8 cellular contexts compared by ENCODE assay signal in genomic region chr16:24538756-24539294, GRCh38. TPM values are rescaled to one million over a fixed set of nuclear protein-coding genes. Genes with fewer than 3 reads are reported as not detected.
A peak's percentile ranks its signal among the peaks of the same experiment; 100 is the strongest.
DNase-seq lines count a peak whose midpoint lies in the region; ATAC-seq and TF ChIP-seq lines count a peak whose summit lies in the region.

No MANE protein-coding gene starts in this region.

- peaks cover 11% of the 10 kb centered on the region for H3K36me3 Mint-ChIP-seq in CD4-positive, CD25-positive, alpha-beta regulatory T cell

- H3K9me3 Mint-ChIP-seq in CD4-positive, CD25-positive, alpha-beta regulatory T cell: peaks cover 0 to 2% (median 0%) of the 10 kb centered on the region in 7 donors

- intact Hi-C loops in body of pancreas (cut with DNase I): no loop called here
- intact Hi-C loops in left colon (cut with DNase I, micrococcal nuclease): no loop called here

- H3K4me3 ChIP-seq in CD4-positive, CD25-positive, alpha-beta regulatory T cell (ENCODE audit: low read depth, low read length): peak overlapping the region; percentile 82
- H3K4me3 ChIP-seq in body of pancreas: peak overlapping the region; percentile 12 to 17

- DNase-seq in CD4-positive, CD25-positive, alpha-beta regulatory T cell: no peak
- DNase-seq in NCI-H2196 treated with DMSO at 0.1 percent for 48 hours (lab: John Stamatoyannopoulos, UW; ENCODE audit: unreplicated experiment) (peak; percentile 90), body of pancreas (peak in 3 of 4 donors; percentile 70 to 81 (median 75)), left colon (no peak), GM19240 (ENCODE audit: insufficient read length, low spot score) (no peak)

- ATAC-seq in CD4-positive, CD25-positive, alpha-beta regulatory T cell (ENCODE audit: low read depth in 2 of 2): no peak
- ATAC-seq in GM21786 (IDR thresholded peaks at IDR 0.05; ENCODE audit: unreplicated experiment) (peak; percentile 35), body of pancreas (peak; percentile 64), left colon (peak; percentile 64), GM21528 (IDR thresholded peaks at IDR 0.05; ENCODE audit: low FRiP score, unreplicated experiment) (no peak)

- TF ChIP-seq POLR2A in body of pancreas (IDR thresholded peaks at IDR 0.05): no peak

- peak in 2 of 7 experiments; percentile 17 to 30 for TF ChIP-seq CTCF in body of pancreas (IDR thresholded peaks at IDR 0.05)

- H3K4me3 Mint-ChIP-seq in CD4-positive, CD25-positive, alpha-beta regulatory T cell: peak overlapping the region; percentile 91 to 100 (median 98)

- peaks cover 12% of the 10 kb centered on the region for H3K27me3 Mint-ChIP-seq in CD4-positive, CD25-positive, alpha-beta regulatory T cell

- H3K27me3 ChIP-seq in CD4-positive, CD25-positive, alpha-beta regulatory T cell (ENCODE audit: control insufficient read depth, insufficient read depth, low read length): no peaks in the 10 kb centered on the region
- H3K27me3 ChIP-seq in body of pancreas: no peaks in the 10 kb centered on the region

- peaks cover 28% of the 10 kb centered on the region for H3K4me1 ChIP-seq in CD4-positive, CD25-positive, alpha-beta regulatory T cell (ENCODE audit: control insufficient read depth, insufficient read depth, low read length, poor library complexity, severe bottlenecking)
- H3K4me1 ChIP-seq in body of pancreas: peaks cover 30% of the 10 kb centered on the region

- H3K27ac Mint-ChIP-seq in CD4-positive, CD25-positive, alpha-beta regulatory T cell: peak overlapping the region; percentile 98 to 100 (median 100)

- H3K4me1 Mint-ChIP-seq in CD4-positive, CD25-positive, alpha-beta regulatory T cell: peaks cover 16 to 38% (median 26%) of the 10 kb centered on the region in 4 donors

- no peaks in the 10 kb centered on the region for H3K36me3 ChIP-seq in CD4-positive, CD25-positive, alpha-beta regulatory T cell (ENCODE audit: control insufficient read depth, insufficient read depth, low read length)
- H3K36me3 ChIP-seq in body of pancreas (replicated peaks in 1 of 2; ENCODE audit: insufficient read depth in 1 of 2, low read depth in 2 of 2): no peaks in the 10 kb centered on the region

- 12% methylated on average over 11 of the region's 11 CpGs for WGBS in body of pancreas, 2 donors

- H3K9me3 ChIP-seq in CD4-positive, CD25-positive, alpha-beta regulatory T cell (ENCODE audit: control insufficient read depth in 2 of 2, low read length in 2 of 2): no peaks in the 10 kb centered on the region
- H3K9me3 ChIP-seq in body of pancreas: no peaks in the 10 kb centered on the region

- peak overlapping the region; percentile 98 for H3K27ac ChIP-seq in CD4-positive, CD25-positive, alpha-beta regulatory T cell (ENCODE audit: insufficient read depth, low read length, poor library complexity, severe bottlenecking)
- peak overlapping the region; percentile 98 to 100 (median 100) for H3K27ac ChIP-seq in body of pancreas
- peak overlapping the region; percentile 87 for H3K27ac ChIP-seq in temporal lobe (ENCODE audit: low read depth, low read length)

RNA-seq across cellular contexts. Expression of gene RBBP6, which starts 0.5 kb away (rescaled TPM):
- total RNA-seq in CD4-positive, CD25-positive, alpha-beta regulatory T cell: 158 TPM
- 10 to 100 TPM; 16.6 to 23.3 (median 19.2) TPM for polyA plus RNA-seq in CD4-positive, CD25-positive, alpha-beta regulatory T cell
- total RNA-seq in body of pancreas: 10 to 100 TPM; 31.1 to 63.0 TPM
- total RNA-seq in left colon: 10 to 100 TPM; 33.3 to 40.6 TPM
- 38.6 TPM for total RNA-seq in temporal lobe

Comparison
In these comparisons a context has a peak if more than half of its experiments do, and no peak if none do; other contexts are left out.
1. ATAC-seq: peak in GM21786 (single experiment), body of pancreas (single experiment) and left colon (single experiment); none in CD4-positive, CD25-positive, alpha-beta regulatory T cell (0 of 2) and GM21528 (single experiment).
2. DNase-seq: peak in NCI-H2196 treated with DMSO at 0.1 percent for 48 hours (single experiment) and body of pancreas (3 of 4); none in CD4-positive, CD25-positive, alpha-beta regulatory T cell (0 of 3), left colon (0 of 2) and GM19240 (single experiment).
3. Peak in every context shown above with its lines, with median percentiles within 50 percentile points of each other: H3K27ac ChIP-seq.